Comparison of ENCODE assay signal across 11 cellular contexts in genomic region chrX:136710324-136710951, GRCh38.
A peak's percentile ranks its signal among the peaks of the same experiment; 100 is the strongest.
DNase-seq lines count a peak whose midpoint lies in the region; ATAC-seq and TF ChIP-seq lines count a peak whose summit lies in the region.
"Had no signal": no experiment of that assay in that cellular context is flagged by ENCODE, and none has a peak within 500 bp of the region (broad histone marks: within the 10 kb centered on the region; RNA-seq: fewer than 3 reads in every experiment).

No MANE protein-coding gene starts in this region.

- no peaks in the 10 kb centered on the region for H3K79me2 ChIP-seq in Karpas-422 (ENCODE audit: low read length)

- H3K4me2 ChIP-seq in Karpas-422 (ENCODE audit: low read depth, low read length, poor library complexity, severe bottlenecking), result no peak overlapping the region
- H3K4me2 ChIP-seq: BLaER1 had no signal

- H3K4me3 ChIP-seq in cardiac fibroblast (replicated peaks in 1 of 2; ENCODE audit: low read depth in 2 of 2, low read length in 2 of 2) (no peak overlapping the region), Karpas-422 (ENCODE audit: low read length) (no peak overlapping the region)
- H3K4me3 ChIP-seq: BLaER1 had no signal

- no peak overlapping the region for H3K9ac ChIP-seq in Karpas-422 (ENCODE audit: low read length)
- H3K9ac ChIP-seq: BLaER1 had no signal

- no peaks in the 10 kb centered on the region for H3K9me2 ChIP-seq in Karpas-422 (replicated peaks; ENCODE audit: insufficient read depth, low read length)

- H3K9me3 ChIP-seq in Karpas-422 (ENCODE audit: low read length), result no peaks in the 10 kb centered on the region
- H3K9me3 ChIP-seq: BLaER1 had no signal

- no peak for TF ChIP-seq CTCF in cardiac fibroblast (IDR thresholded peaks at IDR 0.05; ENCODE audit: low read depth, low read length)

- ATAC-seq in HG03439 (IDR thresholded peaks at IDR 0.05; ENCODE audit: unreplicated experiment) (peak; percentile 44), sciatic nerve (no peak)
- peak; percentile 69 for ATAC-seq in stimulated activated memory B cell treated with anti-CD40 and anti-IgM and Interleukin-4, amounts not matched to agents 10 μg/mL and 1 μg/mL and 100 μg/mL, for 72 hours

- no peaks in the 10 kb centered on the region for H3K27me3 Mint-ChIP-seq in stimulated activated memory B cell treated with anti-CD40 and anti-IgM and Interleukin-4, amounts not matched to agents 10 μg/mL and 1 μg/mL and 100 μg/mL, for 72 hours

- no peaks in the 10 kb centered on the region for H3K27me3 ChIP-seq in Karpas-422 (ENCODE audit: low read length)

- H3K27ac ChIP-seq in Karpas-422 (ENCODE audit: low read length), result no peak overlapping the region
- H3K27ac ChIP-seq: BLaER1 had no signal

- H3K36me3 ChIP-seq in Karpas-422 (ENCODE audit: insufficient read depth, low read length), result no peaks in the 10 kb centered on the region

- H3K9me3 Mint-ChIP-seq in stimulated activated memory B cell treated with anti-CD40 and anti-IgM and Interleukin-4, amounts not matched to agents 10 μg/mL and 1 μg/mL and 100 μg/mL, for 72 hours, result no peaks in the 10 kb centered on the region

- H3K4me1 Mint-ChIP-seq in stimulated activated memory B cell treated with anti-CD40 and anti-IgM and Interleukin-4, amounts not matched to agents 10 μg/mL and 1 μg/mL and 100 μg/mL, for 72 hours, result peaks cover 18% of the 10 kb centered on the region

- DNase-seq in activated naive CD4-positive, alpha-beta T cell treated with Interleukin-2 at 50 U/mL for 16 hours, result peak; percentile 25
- no peak for DNase-seq in activated naive CD4-positive, alpha-beta T cell (lab: John Stamatoyannopoulos, UW)
- DNase-seq in cardiac fibroblast (ENCODE audit: low read depth in 2 of 2) (peak; percentile 17 to 78), Karpas-422 (no peak), activated gamma-delta T cell (lab: John Stamatoyannopoulos, UW) (no peak), sciatic nerve (ENCODE audit: low spot score) (no peak)
- DNase-seq: cerebellar nuclear complex, NCI-H1048 had no signal

- H3K36me3 Mint-ChIP-seq in stimulated activated memory B cell treated with anti-CD40 and anti-IgM and Interleukin-4, amounts not matched to agents 10 μg/mL and 1 μg/mL and 100 μg/mL, for 72 hours, result peaks cover 6% of the 10 kb centered on the region

- peaks cover 3% of the 10 kb centered on the region; the same call in 1 of the 2 replicates for H3K4me1 ChIP-seq in Karpas-422 (ENCODE audit: low read length)

- peak overlapping the region; percentile 46 for H3K4me3 Mint-ChIP-seq in stimulated activated memory B cell treated with anti-CD40 and anti-IgM and Interleukin-4, amounts not matched to agents 10 μg/mL and 1 μg/mL and 100 μg/mL, for 72 hours

- H3K27ac Mint-ChIP-seq in stimulated activated memory B cell treated with anti-CD40 and anti-IgM and Interleukin-4, amounts not matched to agents 10 μg/mL and 1 μg/mL and 100 μg/mL, for 72 hours, result peak overlapping the region; percentile 85

- no peaks in the 10 kb centered on the region for H4K20me1 ChIP-seq in Karpas-422 (ENCODE audit: insufficient read depth, low read depth, low read length)

- intact Hi-C loops in sciatic nerve (cut with DNase I), result loop anchor here (5.0 kb wide), 1 partner anchor 342 kb away; no protein-coding TSS in a partner anchor

- no peak overlapping the region for H2AFZ ChIP-seq in Karpas-422 (ENCODE audit: low read length)

Comparison
In these comparisons a context has a peak if more than half of its experiments do, and no peak if none do; other contexts are left out.
1. DNase-seq: peak in activated naive CD4-positive, alpha-beta T cell treated with Interleukin-2 at 50 U/mL for 16 hours (single experiment) and cardiac fibroblast (2 of 2); none in activated naive CD4-positive, alpha-beta T cell (0 of 4), Karpas-422 (single experiment), activated gamma-delta T cell (single experiment) and sciatic nerve (single experiment).